In genomic region chr3:30729512-30729911, GRCh38 we compare ENCODE assay signal across 25 cellular contexts.
DNase-seq lines count a peak whose midpoint lies in the region; ATAC-seq and TF ChIP-seq lines count a peak whose summit lies in the region.
"Had no signal": no experiment of that assay in that cellular context is flagged by ENCODE, and none has a peak within 500 bp of the region (broad histone marks: within the 10 kb centered on the region; RNA-seq: fewer than 3 reads in every experiment).

No MANE protein-coding gene starts in this region.

- 50 to 64% (median 63%) methylated on average over 2 of the region's 2 CpGs for WGBS in heart left ventricle, 4 donors

- POLR2A ChIA-PET in CD8-positive, alpha-beta T cell (lab: Charles Lee): no interaction called here
- POLR2A ChIA-PET in activated naive CD8-positive, alpha-beta T cell treated with anti-CD3 and anti-CD28 coated beads, Interleukin-2, amount 10 ng/mL, durations not matched to agents 7 days and 5 days (lab: Charles Lee): interaction anchor here (0.7 kb wide), 1 partner anchor 34 kb away, joined by 3 read pairs; no protein-coding TSS in a partner anchor

- no peak for TF ChIP-seq POLR2A in heart left ventricle (IDR thresholded peaks at IDR 0.05)

- H3K36me3 Mint-ChIP-seq in CD8-positive, alpha-beta T cell: no peaks in the 10 kb centered on the region
- peaks cover 16% of the 10 kb centered on the region for H3K36me3 Mint-ChIP-seq in activated naive CD8-positive, alpha-beta T cell treated with anti-CD3 and anti-CD28 coated beads, Interleukin-2, amount 10 ng/mL, durations not matched to agents 7 days and 5 days
- H3K36me3 Mint-ChIP-seq: CD4-positive, alpha-beta memory T cell had no signal

- peaks cover 0 to 12% (median 3%) of the 10 kb centered on the region in 12 donors for H3K4me1 ChIP-seq in heart left ventricle
- H3K4me1 ChIP-seq in CD8-positive, alpha-beta T cell (ENCODE audit: insufficient read depth, low read length): peaks cover 37% of the 10 kb centered on the region
- H3K4me1 ChIP-seq: A549, BE2C, SJSA1 had no signal

- DNase-seq in Right ventricle myocardium superior (no peak), heart left ventricle (no peak), renal cortical epithelial cell (ENCODE audit: low read depth) (peak; percentile 26), NCI-H69 (lab: John Stamatoyannopoulos, UW) (no peak), NCI-H2171 treated with DMSO at 0.1 percent for 48 hours (lab: John Stamatoyannopoulos, UW) (no peak), pons (ENCODE audit: low spot score) (no peak)
- DNase-seq in CD8-positive, alpha-beta T cell: no peak
- DNase-seq in activated naive CD8-positive, alpha-beta T cell treated with anti-CD3 and anti-CD28 coated beads, Interleukin-2, amount 10 ng/mL, durations not matched to agents 7 days and 5 days: no peak
- DNase-seq: BE2C; CD4-positive, alpha-beta memory T cell; GM23248; H9; HFFc6; KBM-7; MM.1S; NCI-H1048; NCI-H1417 treated with DMSO at 0.1 percent for 48 hours; NCI-H1930; NCI-H226; NCI-H510A treated with DMSO at 0.1 percent for 48 hours; NCI-H774; NK-92 treated with Interleukin-12 subunit alpha and Interleukin-12 subunit beta, amount 100 ng/mL, for 24 hours had no signal

- H3K27me3 Mint-ChIP-seq in CD8-positive, alpha-beta T cell (ENCODE audit: low read depth): no peaks in the 10 kb centered on the region
- H3K27me3 Mint-ChIP-seq in activated naive CD8-positive, alpha-beta T cell treated with anti-CD3 and anti-CD28 coated beads, Interleukin-2, amount 10 ng/mL, durations not matched to agents 7 days and 5 days: no peaks in the 10 kb centered on the region

- peaks cover 50% of the 10 kb centered on the region for H3K4me1 Mint-ChIP-seq in CD8-positive, alpha-beta T cell (ENCODE audit: low read depth)
- H3K4me1 Mint-ChIP-seq in activated naive CD8-positive, alpha-beta T cell treated with anti-CD3 and anti-CD28 coated beads, Interleukin-2, amount 10 ng/mL, durations not matched to agents 7 days and 5 days: peaks cover 30% of the 10 kb centered on the region

- intact Hi-C loops in Right ventricle myocardium superior (cut with DNase I) (no loop called here), heart left ventricle (cut with DNase I) (no loop called here)
- intact Hi-C loops in CD8-positive, alpha-beta T cell (cut with DNase I, micrococcal nuclease): no loop called here

- ATAC-seq in Right ventricle myocardium superior (ENCODE audit: poor library complexity): peak; percentile 57
- ATAC-seq in heart left ventricle: no peak
- peak; percentile 51 for ATAC-seq in CD8-positive, alpha-beta T cell
- ATAC-seq in activated naive CD8-positive, alpha-beta T cell treated with anti-CD3 and anti-CD28 coated beads, Interleukin-2, amount 10 ng/mL, durations not matched to agents 7 days and 5 days (ENCODE audit: low read depth): peak; percentile 64
- ATAC-seq: A549, Panc1 had no signal

- no peak for TF ChIP-seq CTCF in heart left ventricle (IDR thresholded peaks at IDR 0.05)
- no peak for TF ChIP-seq CTCF in CD8-positive, alpha-beta T cell (IDR thresholded peaks at IDR 0.05)

- peaks cover 6% of the 10 kb centered on the region for H3K9me3 Mint-ChIP-seq in CD8-positive, alpha-beta T cell
- peaks cover 9% of the 10 kb centered on the region for H3K9me3 Mint-ChIP-seq in activated naive CD8-positive, alpha-beta T cell treated with anti-CD3 and anti-CD28 coated beads, Interleukin-2, amount 10 ng/mL, durations not matched to agents 7 days and 5 days
- H3K9me3 Mint-ChIP-seq: H9, HFFc6 had no signal

- H3K27ac ChIP-seq in heart left ventricle: no peak overlapping the region
- H3K27ac ChIP-seq in CD8-positive, alpha-beta T cell (ENCODE audit: low read depth, low read length): no peak overlapping the region
- H3K27ac ChIP-seq: A549, GM23248, SJSA1 had no signal

- CTCF ChIA-PET in CD8-positive, alpha-beta T cell (lab: Charles Lee): interaction anchor here (1.3 kb wide), 1 partner anchor 36 kb away, joined by 3 read pairs; no protein-coding TSS in a partner anchor

- no peaks in the 10 kb centered on the region for H3K9me3 ChIP-seq in heart left ventricle
- H3K9me3 ChIP-seq in CD8-positive, alpha-beta T cell (ENCODE audit: low read length): no peaks in the 10 kb centered on the region
- H3K9me3 ChIP-seq: A549, BE2C, SJSA1 had no signal

- H3K27ac Mint-ChIP-seq in CD8-positive, alpha-beta T cell: peak overlapping the region; percentile 77
- no peak overlapping the region for H3K27ac Mint-ChIP-seq in activated naive CD8-positive, alpha-beta T cell treated with anti-CD3 and anti-CD28 coated beads, Interleukin-2, amount 10 ng/mL, durations not matched to agents 7 days and 5 days
- H3K27ac Mint-ChIP-seq: CD4-positive, alpha-beta memory T cell; H9; HFFc6 had no signal

- no peaks in the 10 kb centered on the region for H3K36me3 ChIP-seq in heart left ventricle
- no peaks in the 10 kb centered on the region for H3K36me3 ChIP-seq in CD8-positive, alpha-beta T cell (ENCODE audit: insufficient read depth, low read length)
- H3K36me3 ChIP-seq: BE2C, SJSA1 had no signal

- H3K4me3 ChIP-seq in heart left ventricle: no peak overlapping the region
- H3K4me3 ChIP-seq in CD8-positive, alpha-beta T cell (ENCODE audit: low read depth, low read length): no peak overlapping the region
- H3K4me3 ChIP-seq: A549, GM23248, SJSA1 had no signal

- H3K27me3 ChIP-seq in heart left ventricle: no peaks in the 10 kb centered on the region
- H3K27me3 ChIP-seq in CD8-positive, alpha-beta T cell (ENCODE audit: insufficient read depth, low read length): no peaks in the 10 kb centered on the region
- H3K27me3 ChIP-seq: BE2C, SJSA1 had no signal

- peak overlapping the region; percentile 40 for H3K4me3 Mint-ChIP-seq in CD8-positive, alpha-beta T cell
- H3K4me3 Mint-ChIP-seq in activated naive CD8-positive, alpha-beta T cell treated with anti-CD3 and anti-CD28 coated beads, Interleukin-2, amount 10 ng/mL, durations not matched to agents 7 days and 5 days: peak overlapping the region; percentile 19
- H3K4me3 Mint-ChIP-seq: CD4-positive, alpha-beta memory T cell; H9; HFFc6 had no signal

Comparison
In these comparisons a context has a peak if more than half of its experiments do, and no peak if none do; other contexts are left out.
1. ATAC-seq: peak in Right ventricle myocardium superior (single experiment), CD8-positive, alpha-beta T cell (single experiment) and activated naive CD8-positive, alpha-beta T cell treated with anti-CD3 and anti-CD28 coated beads, Interleukin-2, amount 10 ng/mL, durations not matched to agents 7 days and 5 days (single experiment); none in heart left ventricle (0 of 4).